Comparison of ENCODE assay signal across 10 cellular contexts in genomic region chr1:207682872-207683434, GRCh38. TPM values are rescaled to one million over a fixed set of nuclear protein-coding genes. Genes with fewer than 3 reads are reported as not detected.
"Had no signal": no experiment of that assay in that cellular context is flagged by ENCODE, and none has a peak within 500 bp of the region (broad histone marks: within the 10 kb centered on the region; RNA-seq: fewer than 3 reads in every experiment).

No MANE protein-coding gene starts in this region.

RNA-seq across cellular contexts. Expression of gene CR1L, which starts 38.0 kb away (rescaled TPM):
- total RNA-seq: suprapubic skin, temporal lobe, testis, thoracic aorta, transverse colon, upper lobe of right lung, ureter, vagina had no signal
- polyA plus RNA-seq: stomach, urinary bladder had no signal
